In genomic region chr4:8440491-8441311, GRCh38 we compare ENCODE assay signal across 8 cellular contexts. TPM values are rescaled to one million over a fixed set of nuclear protein-coding genes. Genes with fewer than 3 reads are reported as not detected.
DNase-seq lines count a peak whose midpoint lies in the region; ATAC-seq lines count a peak whose summit lies in the region.

Gene ACOX3, minus strand, starts transcription at chr4:8440723. Its CDS starts 24,202 bp downstream, at chr4:8416521.
Gene TRMT44, plus strand, starts transcription at chr4:8440777. Its CDS starts 46 bp downstream, at chr4:8440823.

- DNase-seq in C1 segment of cervical spinal cord (lab: John Stamatoyannopoulos, UW) (peak; percentile 31 to 95 (median 86)), NCI-H748 (lab: John Stamatoyannopoulos, UW; ENCODE audit: unreplicated experiment) (peak; percentile 81), dedifferentiated amniotic fluid mesenchymal stem cell (ENCODE audit: extremely low spot score) (peak; percentile 85), left lobe of liver (ENCODE audit: low spot score) (peak; percentile 96)
- peak; percentile 92 to 99 for DNase-seq in activated CD4-positive, alpha-beta T cell treated with anti-CD3 and anti-CD28 coated beads, Interleukin-2, amount 50 U/mL, for 24 hours (ENCODE audit: low read depth in 1 of 2, low spot score in 1 of 2)
- DNase-seq in stimulated activated CD4-positive, alpha-beta T cell treated with anti-CD3 and anti-CD28 coated beads, Interleukin-2, amount 100 ng/mL, for 24 hours = peak; percentile 95 to 97

- peak; percentile 90 for ATAC-seq in GM19324 (IDR thresholded peaks at IDR 0.05; ENCODE audit: low FRiP score, unreplicated experiment)
- ATAC-seq in HG03469 (IDR thresholded peaks at IDR 0.05; ENCODE audit: unreplicated experiment) = peak; percentile 66
- peak; percentile 96 for ATAC-seq in left lobe of liver

RNA-seq across cellular contexts. Expression of gene ACOX3, which starts in this region (rescaled TPM):
- total RNA-seq in left lobe of liver = 21.3 TPM

RNA-seq across cellular contexts. Expression of gene TRMT44, which starts in this region (rescaled TPM):
- total RNA-seq in left lobe of liver = 11.6 TPM

Comparison
In these comparisons a context has a peak if more than half of its experiments do, and no peak if none do; other contexts are left out.
1. Peak in every context shown above with its lines: DNase-seq and ATAC-seq.